In the genomic region with DNA sequence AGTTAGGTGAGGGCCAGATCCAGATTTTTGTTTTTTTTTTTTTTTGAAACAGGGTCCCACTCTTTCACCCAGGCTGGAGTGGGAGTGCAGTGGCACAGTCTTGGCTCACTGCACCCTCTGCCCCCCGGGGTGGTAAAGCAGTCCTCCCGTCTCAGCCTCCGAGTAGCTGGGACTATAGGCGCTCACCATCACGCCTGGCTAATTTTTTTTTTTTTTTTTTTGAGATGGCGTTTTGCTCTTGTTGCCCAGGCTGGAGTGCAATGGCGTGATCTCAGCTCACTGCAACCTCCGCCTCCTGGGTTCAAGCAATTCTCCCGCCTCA, we compare ENCODE assay signal across 8 cellular contexts. TPM values are rescaled to one million over a fixed set of nuclear protein-coding genes. Genes with fewer than 3 reads are reported as not detected.
DNase-seq lines count a peak whose midpoint lies in the region; ATAC-seq and TF ChIP-seq lines count a peak whose summit lies in the region.
"Not testable (repeated sequence)": the region's sequence is repeated elsewhere in the genome, so short reads cannot be mapped to it uniquely, and the experiment has no call there.

No MANE protein-coding gene starts in this region.

- CTCF ChIA-PET in Caco-2 (lab: Charles Lee) = interaction anchor here (0.6 to 1.1 kb wide), 2 partner anchors 26 to 31 kb away, joined by 3 read pairs; partner anchors contain the start of gene KDM4C

- intact Hi-C loops in Caco-2 (cut with micrococcal nuclease; ENCODE audit: unreplicated experiment) = loop anchor here (2.0 kb wide), 1 partner anchor 32 kb away; the partner anchor contains the start of gene KDM4C
- intact Hi-C loops in colonic mucosa (cut with DNase I) = not testable (repeated sequence)

- H3K9ac ChIP-seq in colonic mucosa (ENCODE audit: low read depth in 2 of 2, low read length in 2 of 2) = not testable (repeated sequence)
- H3K9ac ChIP-seq in mucosa of stomach (ENCODE audit: low read length) = peak overlapping the region; percentile 4

- not testable (repeated sequence) for DNase-seq in Caco-2; RWPE2 (ENCODE audit: low spot score); colonic mucosa; epithelial cell of proximal tubule (ENCODE audit: low read depth)
- DNase-seq in islet precursor cell = peak; percentile 14

- peaks cover 16% of the 10 kb centered on the region for H3K36me3 Mint-ChIP-seq in Caco-2 (ENCODE audit: insufficient read depth, unreplicated experiment)
- H3K36me3 Mint-ChIP-seq in stimulated activated memory B cell treated with anti-CD40 and anti-IgM and Interleukin-4, amounts not matched to agents 10 μg/mL and 1 μg/mL and 100 μg/mL, for 72 hours = peaks cover 17% of the 10 kb centered on the region

- not testable (repeated sequence) for H3K9me3 Mint-ChIP-seq in Caco-2 (ENCODE audit: unreplicated experiment); stimulated activated memory B cell treated with anti-CD40 and anti-IgM and Interleukin-4, amounts not matched to agents 10 μg/mL and 1 μg/mL and 100 μg/mL, for 72 hours

- BruUV-seq in Caco-2 (replicated peaks; lab: Mats Ljungman, UMichigan) = not testable (repeated sequence)

- POLR2A ChIA-PET in Caco-2 (lab: Charles Lee) = interaction anchor here (2.6 kb wide), 1 partner anchor 31 kb away, joined by 14 read pairs; the partner anchor contains the start of gene KDM4C

- H3K4me1 ChIP-seq in Caco-2 (peaks cover 47% of the 10 kb centered on the region), RWPE2 (ENCODE audit: insufficient read depth, poor library complexity, severe bottlenecking) (peaks cover 16% of the 10 kb centered on the region), mucosa of stomach (ENCODE audit: control insufficient read depth, insufficient read depth, low read length) (peaks cover 39% of the 10 kb centered on the region)
- H3K4me1 ChIP-seq in colonic mucosa = not testable (repeated sequence)

- H3K27me3 ChIP-seq in Caco-2 (replicated peaks; ENCODE audit: control insufficient read depth, insufficient read depth, low read length); RWPE2 (ENCODE audit: insufficient read depth, poor library complexity, severe bottlenecking); colonic mucosa; mucosa of stomach (ENCODE audit: control insufficient read depth, insufficient read depth, low read length): not testable (repeated sequence)

- H3K27ac Mint-ChIP-seq in Caco-2 (ENCODE audit: unreplicated experiment) = peak overlapping the region; percentile 92
- peak overlapping the region; percentile 12 for H3K27ac Mint-ChIP-seq in stimulated activated memory B cell treated with anti-CD40 and anti-IgM and Interleukin-4, amounts not matched to agents 10 μg/mL and 1 μg/mL and 100 μg/mL, for 72 hours

- H3K27me3 Mint-ChIP-seq in Caco-2 (ENCODE audit: insufficient read depth, unreplicated experiment); stimulated activated memory B cell treated with anti-CD40 and anti-IgM and Interleukin-4, amounts not matched to agents 10 μg/mL and 1 μg/mL and 100 μg/mL, for 72 hours: not testable (repeated sequence)

- H3K9me3 ChIP-seq in Caco-2; RWPE2 (ENCODE audit: severe bottlenecking); colonic mucosa; mucosa of stomach (ENCODE audit: control insufficient read depth, low read length): not testable (repeated sequence)

- H3K36me3 ChIP-seq in Caco-2 (ENCODE audit: control insufficient read depth, insufficient read depth, low read length); RWPE2 (ENCODE audit: low read depth); colonic mucosa; mucosa of stomach (ENCODE audit: control insufficient read depth, insufficient read depth, low read length): not testable (repeated sequence)

- peak overlapping the region; percentile 85 for H3K4me3 Mint-ChIP-seq in Caco-2 (ENCODE audit: unreplicated experiment)
- H3K4me3 Mint-ChIP-seq in stimulated activated memory B cell treated with anti-CD40 and anti-IgM and Interleukin-4, amounts not matched to agents 10 μg/mL and 1 μg/mL and 100 μg/mL, for 72 hours = not testable (repeated sequence)

- H3K4me3 ChIP-seq in Caco-2 (ENCODE audit: low read depth, low read length); RWPE2 (ENCODE audit: severe bottlenecking); colonic mucosa; mucosa of stomach (ENCODE audit: low read length): not testable (repeated sequence)
- peak overlapping the region; percentile 47 for H3K4me3 ChIP-seq in epithelial cell of proximal tubule (ENCODE audit: low read depth, low read length)

- peaks cover 28% of the 10 kb centered on the region for H3K4me1 Mint-ChIP-seq in Caco-2 (ENCODE audit: low read depth, unreplicated experiment)
- H3K4me1 Mint-ChIP-seq in stimulated activated memory B cell treated with anti-CD40 and anti-IgM and Interleukin-4, amounts not matched to agents 10 μg/mL and 1 μg/mL and 100 μg/mL, for 72 hours = peaks cover 49% of the 10 kb centered on the region

- not testable (repeated sequence) for TF ChIP-seq CTCF in 22Rv1 (IDR thresholded peaks at IDR 0.05); Caco-2 (IDR thresholded peaks at IDR 0.05; ENCODE audit: insufficient read depth in 1 of 2, low read depth in 1 of 2, low read length in 1 of 2, severe bottlenecking in 1 of 2, unreplicated experiment in 1 of 2); RWPE2 (IDR thresholded peaks at IDR 0.05; ENCODE audit: poor library complexity, severe bottlenecking); colonic mucosa (IDR thresholded peaks at IDR 0.05); epithelial cell of proximal tubule (conservative IDR thresholded peaks at IDR 0.05; ENCODE audit: low read depth, low read length)

- H3K27ac ChIP-seq in 22Rv1 (peak overlapping the region; percentile 68), RWPE2 (ENCODE audit: poor library complexity, severe bottlenecking) (peak overlapping the region; percentile 29), colonic mucosa (peak overlapping the region; percentile 77)

- not testable (repeated sequence) for ATAC-seq in RWPE2 (ENCODE audit: low read depth); stimulated activated memory B cell treated with anti-CD40 and anti-IgM and Interleukin-4, amounts not matched to agents 10 μg/mL and 1 μg/mL and 100 μg/mL, for 72 hours

RNA-seq across cellular contexts. Expression of gene KDM4C, which starts 31.2 kb away (rescaled TPM):
- total RNA-seq in Caco-2 (2022) (40.3 and 41.0 TPM in 2 replicates), colonic mucosa (10 to 100 TPM; 37.3 to 42.0 TPM), epithelial cell of proximal tubule (8.0 and 16.5 TPM in 2 replicates)
